ENCODE assay signal across 8 cellular contexts in genomic region chr16:48499822-48500440, GRCh38.
DNase-seq lines count a peak whose midpoint lies in the region; ATAC-seq and TF ChIP-seq lines count a peak whose summit lies in the region.

No MANE protein-coding gene starts in this region.

- peak overlapping the region; percentile 24 for H2BK120ac ChIP-seq in IMR-90 (ENCODE audit: low read depth, low read length)
- H2BK120ac ChIP-seq in neuronal stem cell (ENCODE audit: low read depth, low read length) = no peak overlapping the region
- H2BK120ac ChIP-seq in trophoblast cell (ENCODE audit: insufficient read depth, low read length, poor library complexity) = no peak overlapping the region

- H3K79me1 ChIP-seq in IMR-90 (ENCODE audit: low read depth in 1 of 2, low read length in 2 of 2) (no peaks in the 10 kb centered on the region), neuronal stem cell (ENCODE audit: low read depth, low read length) (no peaks in the 10 kb centered on the region), trophoblast cell (ENCODE audit: low read length) (no peaks in the 10 kb centered on the region)

- H3K79me2 ChIP-seq in trophoblast cell (ENCODE audit: control insufficient read depth, insufficient read depth, low read length, poor library complexity) = no peaks in the 10 kb centered on the region

- peak overlapping the region; percentile 73; the same call in 1 of the 2 replicates for H3K27ac ChIP-seq in IMR-90 (ENCODE audit: insufficient read depth, low read length)
- H3K27ac ChIP-seq in body of pancreas = peak overlapping the region in 2 of 4 donors; percentile 5 to 41
- peak overlapping the region; percentile 36 for H3K27ac ChIP-seq in temporal lobe (ENCODE audit: low read depth, low read length)
- H3K27ac ChIP-seq in neuronal stem cell (replicated peaks; ENCODE audit: low read length) = no peak overlapping the region
- H3K27ac ChIP-seq in trophoblast cell (ENCODE audit: low read depth, low read length) = no peak overlapping the region

- BruUV-seq in IMR-90 (replicated peaks; lab: Mats Ljungman, UMichigan) = no TSS peak

- H2AK9ac ChIP-seq in IMR-90 (replicated peaks; ENCODE audit: low read depth, low read length, poor library complexity) = no peak overlapping the region

- dilution Hi-C loops in IMR-90 (cut with HindIII; ENCODE audit: low sequenced_read_pairs, unreplicated experiment) = no loop called here

- peak overlapping the region; percentile 2; the same call in 1 of the 2 replicates for H2BK20ac ChIP-seq in IMR-90 (ENCODE audit: low read depth, low read length)

- ATAC-seq in IMR-90 (ENCODE audit: low read depth) (peak; percentile 40; the same call in 1 of the 2 replicates), body of pancreas (peak; percentile 45), HG03095 (IDR thresholded peaks at IDR 0.05; ENCODE audit: unreplicated experiment) (no peak)

- in situ Hi-C loops in IMR-90 (cut with MboI; ENCODE audit: low sequenced_read_pairs) = no loop called here

- TF ChIP-seq POLR2A in IMR-90 (IDR thresholded peaks at IDR 0.05; ENCODE audit: low read depth, low read length) = no peak
- TF ChIP-seq POLR2A in body of pancreas (IDR thresholded peaks at IDR 0.05) = no peak

- 0 out of 2 replicates have a peak overlapping the region, but pooled peaks have one; percentile 30 for H3K9ac ChIP-seq in IMR-90 (ENCODE audit: low read depth, low read length)
- H3K9ac ChIP-seq in neuronal stem cell (ENCODE audit: low read depth, low read length, poor library complexity) = no peak overlapping the region
- H3K9ac ChIP-seq in trophoblast cell (ENCODE audit: low read length) = no peak overlapping the region

- H3K9me3 ChIP-seq in IMR-90 (ENCODE audit: control insufficient read depth, insufficient read depth, low read length) = peaks cover 2% of the 10 kb centered on the region; the same call in 1 of the 2 replicates
- no peaks in the 10 kb centered on the region for H3K9me3 ChIP-seq in body of pancreas
- H3K9me3 ChIP-seq in neuronal stem cell (replicated peaks in 1 of 2; ENCODE audit: control insufficient read depth in 2 of 2, insufficient read depth in 1 of 2, low read depth in 1 of 2, low read length in 2 of 2) = peaks cover 0 to 2% of the 10 kb centered on the region in 2 donors
- peaks cover 2% of the 10 kb centered on the region for H3K9me3 ChIP-seq in trophoblast cell (ENCODE audit: insufficient read depth, low read depth, low read length)

- H3K36me3 ChIP-seq in IMR-90 (ENCODE audit: control insufficient read depth, insufficient read depth, low read length) (no peaks in the 10 kb centered on the region), body of pancreas (replicated peaks in 1 of 2; ENCODE audit: insufficient read depth in 1 of 2, low read depth in 2 of 2) (no peaks in the 10 kb centered on the region), kidney epithelial cell (ENCODE audit: control insufficient read depth, insufficient read depth, low read length) (no peaks in the 10 kb centered on the region), neuronal stem cell (replicated peaks in 1 of 2; ENCODE audit: control insufficient read depth in 2 of 2, insufficient read depth in 2 of 2, low read length in 2 of 2) (no peaks in the 10 kb centered on the region), trophoblast cell (ENCODE audit: control insufficient read depth in 1 of 2, insufficient read depth in 2 of 2, low read length in 2 of 2) (no peaks in the 10 kb centered on the region)

- WGBS in IMR-90 (ENCODE audit: extremely low coverage in 2 of 2, insufficient read length in 1 of 2), 2 experiments = 0% methylated on average over 1 of the region's 3 CpGs; no CpG with 5 or more reads in 1 of the 2 experiments
- WGBS in body of pancreas, 2 donors = 2% methylated on average over 3 of the region's 3 CpGs
- WGBS in neuronal stem cell (ENCODE audit: extremely low coverage in 2 of 2, insufficient read length in 2 of 2, insufficient replicate concordance in 1 of 2), 2 donors = no CpG with 5 or more reads among the region's 3 CpGs
- no CpG with 5 or more reads among the region's 3 CpGs for WGBS in trophoblast cell (ENCODE audit: extremely low coverage, insufficient coverage, insufficient read length)

- DNase-seq in IMR-90 = peak; percentile 93
- DNase-seq in body of pancreas = peak; percentile 30 to 55 (median 34)
- peak; percentile 18 for DNase-seq in kidney epithelial cell (ENCODE audit: low read depth)
- DNase-seq in neuronal stem cell (ENCODE audit: low spot score) = no peak
- DNase-seq in 8988T = no peak
- no peak for DNase-seq in trophoblast cell

- CTCF ChIA-PET in IMR-90 (lab: Yijun Ruan, JAX) = no interaction called here

- TF ChIP-seq CTCF in IMR-90 (conservative IDR thresholded peaks at IDR 0.05; ENCODE audit: low read depth, low read length) (no peak), body of pancreas (IDR thresholded peaks at IDR 0.05) (no peak), kidney epithelial cell (IDR thresholded peaks at IDR 0.05; ENCODE audit: insufficient read depth, low read length, poor library complexity, severe bottlenecking) (no peak)

- H4K12ac ChIP-seq in trophoblast cell (ENCODE audit: low read depth, low read length) = no peak overlapping the region

- no peak overlapping the region for H2AK5ac ChIP-seq in IMR-90 (ENCODE audit: low read depth, low read length)
- no peak overlapping the region for H2AK5ac ChIP-seq in neuronal stem cell (ENCODE audit: low read depth, low read length)
- H2AK5ac ChIP-seq in trophoblast cell (ENCODE audit: low read length) = no peak overlapping the region

- H3K9me1 ChIP-seq in IMR-90 (ENCODE audit: insufficient read depth, low read length) = peaks cover 21% of the 10 kb centered on the region; the same call in 1 of the 2 replicates

- H4K8ac ChIP-seq in IMR-90 (ENCODE audit: low read depth in 2 of 2, low read length in 2 of 2) (peak overlapping the region in 1 of 2 experiments; percentile 77; a peak in 2 of 4 replicates), neuronal stem cell (ENCODE audit: low read depth, low read length) (no peak overlapping the region), trophoblast cell (ENCODE audit: low read depth, low read length) (no peak overlapping the region)

- H2BK15ac ChIP-seq in IMR-90 (ENCODE audit: low read depth, low read length) = no peak overlapping the region
- H2BK15ac ChIP-seq in neuronal stem cell (ENCODE audit: low read length) = no peak overlapping the region

- POLR2A ChIA-PET in IMR-90 (lab: Charles Lee; ENCODE audit: unreplicated experiment) = no interaction called here

- H2BK12ac ChIP-seq in neuronal stem cell (ENCODE audit: low read length) = no peak overlapping the region
- no peak overlapping the region for H2BK12ac ChIP-seq in trophoblast cell (ENCODE audit: low read length)

- no peak overlapping the region for H3K4me3 ChIP-seq in IMR-90 (ENCODE audit: insufficient read depth, low read depth, low read length)
- H3K4me3 ChIP-seq in body of pancreas = no peak overlapping the region
- H3K4me3 ChIP-seq in kidney epithelial cell (ENCODE audit: low read depth, low read length) = no peak overlapping the region
- no peak overlapping the region for H3K4me3 ChIP-seq in neuronal stem cell (ENCODE audit: low read length in 2 of 2)
- H3K4me3 ChIP-seq in trophoblast cell (ENCODE audit: low read depth, low read length) = no peak overlapping the region

- peak overlapping the region; percentile 62; the same call in 1 of the 2 replicates for H4K5ac ChIP-seq in IMR-90 (ENCODE audit: low read depth, low read length)

- H4K91ac ChIP-seq in IMR-90 (ENCODE audit: insufficient read depth, low read depth, low read length) (peak overlapping the region; percentile 4; the same call in 1 of the 2 replicates), neuronal stem cell (ENCODE audit: low read depth, low read length, poor library complexity) (no peak overlapping the region), trophoblast cell (ENCODE audit: low read depth, low read length) (no peak overlapping the region)

- intact Hi-C loops in IMR-90 (cut with micrococcal nuclease) (loop anchor here (5.0 kb wide), 1 partner anchor 118 kb away; no protein-coding TSS in a partner anchor), body of pancreas (cut with DNase I) (loop anchor here (10.0 kb wide), 1 partner anchor 75 kb away; no protein-coding TSS in a partner anchor)

- H3K4ac ChIP-seq in IMR-90 (ENCODE audit: low read depth, low read length) (peak overlapping the region; percentile 40; the same call in 1 of the 2 replicates), neuronal stem cell (ENCODE audit: low read length) (no peak overlapping the region), trophoblast cell (ENCODE audit: low read depth, low read length) (no peak overlapping the region)

- H3K27me3 ChIP-seq in IMR-90 (ENCODE audit: control insufficient read depth, insufficient read depth, low read length) (no peaks in the 10 kb centered on the region), body of pancreas (no peaks in the 10 kb centered on the region), kidney epithelial cell (ENCODE audit: control insufficient read depth, insufficient read depth, low read length) (no peaks in the 10 kb centered on the region), neuronal stem cell (ENCODE audit: control insufficient read depth in 3 of 3, insufficient read depth in 3 of 3, low read depth in 1 of 3, low read length in 3 of 3) (peaks cover 0 to 2% (median 0%) of the 10 kb centered on the region in 3 experiments), trophoblast cell (ENCODE audit: insufficient read depth, low read length) (no peaks in the 10 kb centered on the region)

- H3K18ac ChIP-seq in IMR-90 (ENCODE audit: low read depth, low read length) (peak overlapping the region; percentile 65; the same call in 1 of the 2 replicates), neuronal stem cell (ENCODE audit: low read length) (no peak overlapping the region), trophoblast cell (ENCODE audit: low read length) (no peak overlapping the region)

- H3K56ac ChIP-seq in IMR-90 (ENCODE audit: extremely low read depth, insufficient read depth, low read length) = peak overlapping the region; percentile 2; the same call in 1 of the 2 replicates

- H2BK5ac ChIP-seq in IMR-90 (ENCODE audit: low read depth, low read length, poor library complexity, severe bottlenecking) = peak overlapping the region; percentile 79
- no peak overlapping the region for H2BK5ac ChIP-seq in neuronal stem cell (ENCODE audit: low read length)
- H2BK5ac ChIP-seq in trophoblast cell (ENCODE audit: low read depth, low read length, poor library complexity) = no peak overlapping the region

- peaks cover 26% of the 10 kb centered on the region for H3K4me1 ChIP-seq in IMR-90 (ENCODE audit: control insufficient read depth, insufficient read depth, low read length)
- peaks cover 23% of the 10 kb centered on the region for H3K4me1 ChIP-seq in body of pancreas
- peaks cover 0 to 2% of the 10 kb centered on the region in 2 donors for H3K4me1 ChIP-seq in neuronal stem cell (ENCODE audit: control insufficient read depth in 2 of 2, insufficient read depth in 1 of 2, low read depth in 1 of 2, low read length in 2 of 2)
- H3K4me1 ChIP-seq in trophoblast cell (ENCODE audit: control insufficient read depth in 1 of 2, insufficient read depth in 2 of 2, low read length in 2 of 2) = no peaks in the 10 kb centered on the region

- H3K14ac ChIP-seq in IMR-90 (replicated peaks; ENCODE audit: low read depth, low read length) (no peak overlapping the region; the same call in 1 of the 2 replicates), neuronal stem cell (ENCODE audit: low read length) (no peak overlapping the region), trophoblast cell (ENCODE audit: low read length) (no peak overlapping the region)

- TF ChIP-seq RAD21 in IMR-90 (IDR thresholded peaks at IDR 0.05; ENCODE audit: low read length) = no peak

- H2AFZ ChIP-seq in IMR-90 (replicated peaks; ENCODE audit: low read length, poor library complexity) (no peak overlapping the region), neuronal stem cell (ENCODE audit: low read length) (no peak overlapping the region), trophoblast cell (ENCODE audit: insufficient read depth, low read length, poor library complexity) (no peak overlapping the region)

- H3K4me2 ChIP-seq in IMR-90 (ENCODE audit: low read depth, low read length) (peak overlapping the region; percentile 70), neuronal stem cell (ENCODE audit: insufficient read depth, low read length, poor library complexity, severe bottlenecking) (no peak overlapping the region), trophoblast cell (ENCODE audit: low read length) (no peak overlapping the region)

- H3K23ac ChIP-seq in IMR-90 (ENCODE audit: low read depth, low read length) (peak overlapping the region; percentile 46; the same call in 1 of the 2 replicates), neuronal stem cell (ENCODE audit: low read depth, low read length, poor library complexity) (no peak overlapping the region), trophoblast cell (ENCODE audit: low read length) (no peak overlapping the region)

- no peaks in the 10 kb centered on the region for H4K20me1 ChIP-seq in IMR-90 (ENCODE audit: insufficient read depth, low read length)

Comparison
In these comparisons a context has a peak if more than half of its experiments do, and no peak if none do; other contexts are left out.
1. DNase-seq: peak in IMR-90 (single experiment), body of pancreas (4 of 4) and kidney epithelial cell (single experiment); none in neuronal stem cell (single experiment), 8988T (single experiment) and trophoblast cell (0 of 2).
2. H3K27ac ChIP-seq: peak in IMR-90 (single experiment) and temporal lobe (single experiment); none in neuronal stem cell (single experiment) and trophoblast cell (single experiment).